Comparison of ENCODE assay signal across 23 cellular contexts in genomic region chr20:62148908-62149314, GRCh38. TPM values are rescaled to one million over a fixed set of nuclear protein-coding genes. Genes with fewer than 3 reads are reported as not detected.
DNase-seq lines count a peak whose midpoint lies in the region; ATAC-seq, FAIRE-seq and TF ChIP-seq lines count a peak whose summit lies in the region.
"Had no signal": no experiment of that assay in that cellular context is flagged by ENCODE, and none has a peak within 500 bp of the region (broad histone marks: within the 10 kb centered on the region; RNA-seq: fewer than 3 reads in every experiment).

No MANE protein-coding gene starts in this region.

- H3K79me1 ChIP-seq in neuronal stem cell (ENCODE audit: low read depth, low read length) = peaks cover 37% of the 10 kb centered on the region

- dilution Hi-C loops in keratinocyte (cut with MboI; ENCODE audit: extremely low pct_ligation_motif_present, low sequenced_read_pairs) = no loop called here

- H3K4me3 ChIP-seq in GM23338 = no peak overlapping the region
- H3K4me3 ChIP-seq in Loucy (ENCODE audit: low read length, poor library complexity, severe bottlenecking) = no peak overlapping the region
- peak overlapping the region in 1 of 3 experiments; percentile 14 for H3K4me3 ChIP-seq in keratinocyte (ENCODE audit: control insufficient read depth in 2 of 3, extremely low read depth in 1 of 3, insufficient read depth in 2 of 3, low read depth in 1 of 3, low read length in 3 of 3)
- no peak overlapping the region for H3K4me3 ChIP-seq in neuronal stem cell (ENCODE audit: low read length in 2 of 2)
- H3K4me3 ChIP-seq: adrenal gland, neural progenitor cell, prostate gland had no signal

- H3K9me3 Mint-ChIP-seq in GM23338 = peaks cover 7% of the 10 kb centered on the region; the same call in 2 of the 3 replicates

- H2AFZ ChIP-seq in GM23338 (no peak overlapping the region), Loucy (ENCODE audit: low read length) (no peak overlapping the region), keratinocyte (ENCODE audit: control insufficient read depth, low read length) (no peak overlapping the region), neuronal stem cell (ENCODE audit: low read length) (no peak overlapping the region)
- H2AFZ ChIP-seq: neural progenitor cell had no signal

- no peak for DNase-seq in GM23338 (ENCODE audit: low spot score)
- no peak for DNase-seq in keratinocyte (ENCODE audit: low read depth, low spot score)
- no peak for DNase-seq in neuronal stem cell (ENCODE audit: low spot score)
- no peak for DNase-seq in NCI-H526 (lab: John Stamatoyannopoulos, UW)
- DNase-seq in activated CD4-positive, alpha-beta T cell treated with anti-CD3 and anti-CD28 coated beads, Interleukin-2, amount 50 U/mL, for 48 hours = no peak
- DNase-seq in stimulated activated CD4-positive, alpha-beta T cell treated with anti-CD3 and anti-CD28 coated beads, Interleukin-1b, Interleukin-23, amount 100 ng/mL, for 48 hours = no peak
- DNase-seq: activated naive CD4-positive, alpha-beta T cell; activated T-cell treated with anti-CD3 and anti-CD28 coated beads, Interleukin-2, amount 50 U/mL, for 24 hours; adrenal gland; CD4-positive, CD25-positive, alpha-beta regulatory T cell; GDM1; NCI-H1436; NCI-H524; RPMI8226; stimulated activated CD4-positive, alpha-beta T cell treated with anti-CD3 and anti-CD28 coated beads, Interleukin-2, amount 100 ng/mL, for 24 hours; T1000 had no signal

- no peak overlapping the region for H3K9ac ChIP-seq in Loucy (ENCODE audit: low read depth, low read length, poor library complexity, severe bottlenecking)
- H3K9ac ChIP-seq in keratinocyte (ENCODE audit: control insufficient read depth, extremely low read depth, insufficient read depth, low read length) = peak overlapping the region; percentile 5
- H3K9ac ChIP-seq in neuronal stem cell (ENCODE audit: low read depth, low read length, poor library complexity) = peak overlapping the region; percentile 68
- H3K9ac ChIP-seq: neural progenitor cell had no signal

- H4K20me1 ChIP-seq in GM23338 (replicated peaks; ENCODE audit: insufficient read depth) (peaks cover 31% of the 10 kb centered on the region), Loucy (ENCODE audit: insufficient read depth, low read length, poor library complexity, severe bottlenecking) (peaks cover 77% of the 10 kb centered on the region), keratinocyte (ENCODE audit: control insufficient read depth, extremely low read depth, insufficient read depth, low read length) (peaks cover 56% of the 10 kb centered on the region)

- peak overlapping the region; percentile 12 for H3K23ac ChIP-seq in neuronal stem cell (ENCODE audit: low read depth, low read length, poor library complexity)

- FAIRE-seq in keratinocyte (lab: Jason Lieb, UNC) = no peak
- FAIRE-seq: GM18507 had no signal

- no peaks in the 10 kb centered on the region for H3K9me3 ChIP-seq in Loucy (ENCODE audit: insufficient read depth, low read depth, low read length)
- H3K9me3 ChIP-seq in keratinocyte (ENCODE audit: control insufficient read depth, low read depth, low read length) = no peaks in the 10 kb centered on the region
- peaks cover 4 to 11% of the 10 kb centered on the region in 2 donors for H3K9me3 ChIP-seq in neuronal stem cell (replicated peaks in 1 of 2; ENCODE audit: control insufficient read depth in 2 of 2, insufficient read depth in 1 of 2, low read depth in 1 of 2, low read length in 2 of 2)
- H3K9me3 ChIP-seq: adrenal gland, prostate gland had no signal

- H4K8ac ChIP-seq in neuronal stem cell (ENCODE audit: low read depth, low read length) = no peak overlapping the region

- no peak for TF ChIP-seq CTCF in GM23338 (conservative IDR thresholded peaks at IDR 0.05; ENCODE audit: low read depth in 2 of 2)
- TF ChIP-seq CTCF in Loucy (conservative IDR thresholded peaks at IDR 0.05; ENCODE audit: low read length) = no peak
- no peak for TF ChIP-seq CTCF in keratinocyte (optimal IDR thresholded peaks at IDR 0.05 in 1 of 3, IDR thresholded peaks at IDR 0.05 in 1 of 3, conservative IDR thresholded peaks at IDR 0.05 in 1 of 3; ENCODE audit: extremely low read depth in 1 of 3, insufficient read depth in 2 of 3, low read length in 3 of 3)

- H2BK120ac ChIP-seq in neuronal stem cell (ENCODE audit: low read depth, low read length) = no peak overlapping the region

- H3K27ac ChIP-seq in GM23338 (ENCODE audit: low read depth) = peak overlapping the region; percentile 3; the same call in 1 of the 2 replicates
- H3K27ac ChIP-seq in keratinocyte (ENCODE audit: control insufficient read depth, insufficient read depth, low read length) = no peak overlapping the region
- no peak overlapping the region for H3K27ac ChIP-seq in neuronal stem cell (replicated peaks; ENCODE audit: low read length)
- H3K27ac ChIP-seq: adrenal gland, neural progenitor cell, prostate gland had no signal

- H3K14ac ChIP-seq in neuronal stem cell (ENCODE audit: low read length) = no peak overlapping the region

- H3K27me3 ChIP-seq in GM23338 (ENCODE audit: insufficient read depth) (no peaks in the 10 kb centered on the region), Loucy (ENCODE audit: insufficient read depth, low read length, poor library complexity, severe bottlenecking) (no peaks in the 10 kb centered on the region), keratinocyte (ENCODE audit: control insufficient read depth, extremely low read depth, insufficient read depth, low read length) (no peaks in the 10 kb centered on the region), neuronal stem cell (ENCODE audit: control insufficient read depth in 3 of 3, insufficient read depth in 3 of 3, low read depth in 1 of 3, low read length in 3 of 3) (no peaks in the 10 kb centered on the region)
- H3K27me3 ChIP-seq: adrenal gland, neural progenitor cell had no signal

- peaks cover 46% of the 10 kb centered on the region for H3K36me3 Mint-ChIP-seq in GM23338 (ENCODE audit: low read depth)

- H3K79me2 ChIP-seq in GM23338 (replicated peaks; ENCODE audit: insufficient read depth) (peaks cover 95% of the 10 kb centered on the region), Loucy (ENCODE audit: insufficient read depth, low read length) (peaks cover 99% of the 10 kb centered on the region), keratinocyte (ENCODE audit: control insufficient read depth, insufficient read depth, low read length) (peaks cover 81% of the 10 kb centered on the region)

- no peak overlapping the region for H3K4ac ChIP-seq in neuronal stem cell (ENCODE audit: low read length)

- H3K4me3 Mint-ChIP-seq in GM23338 = no peak overlapping the region; the same call in 2 of the 3 replicates
- H3K4me3 Mint-ChIP-seq: activated T-cell treated with anti-CD3 and anti-CD28 coated beads, Interleukin-2, amount 50 U/mL, for 24 hours; dendritic cell treated with granulocyte-macrophage colony-stimulating factor and Interleukin-4, amounts not matched to agents 40 ng/mL and 50 ng/mL, for 4 days; neural progenitor cell; stimulated activated effector memory CD8-positive, alpha-beta T cell treated with anti-CD3 and anti-CD28 coated beads, Interleukin-12 subunit alpha, Interleukin-12 subunit beta, amount 100 ng/mL, for 72 hours had no signal

- no peak overlapping the region for H2BK5ac ChIP-seq in neuronal stem cell (ENCODE audit: low read length)

- H3F3A ChIP-seq in GM23338 (replicated peaks; ENCODE audit: low read depth) (peaks cover 7% of the 10 kb centered on the region; the same call in 1 of the 2 replicates), Loucy (ENCODE audit: low read depth) (no peaks in the 10 kb centered on the region)

- peak; percentile 8; the same call in 2 of the 3 replicates for ATAC-seq in GM23338
- ATAC-seq: activated CD4-positive, CD25-positive, alpha-beta regulatory T cell treated with anti-CD3 and anti-CD28 coated beads, Interleukin-2, amount 50 U/mL, for 24 hours; stimulated activated effector memory CD8-positive, alpha-beta T cell treated with anti-CD3 and anti-CD28 coated beads, Interleukin-12 subunit alpha, Interleukin-12 subunit beta, amount 100 ng/mL, for 72 hours had no signal

- H3K9me2 ChIP-seq in GM23338 (ENCODE audit: insufficient read depth) (no peaks in the 10 kb centered on the region), Loucy (replicated peaks; ENCODE audit: low read depth, low read length) (no peaks in the 10 kb centered on the region)

- peaks cover 50% of the 10 kb centered on the region for H3K4me1 Mint-ChIP-seq in GM23338

- H4K91ac ChIP-seq in neuronal stem cell (ENCODE audit: low read depth, low read length, poor library complexity) = no peak overlapping the region

- 0 out of 2 replicates have a peak overlapping the region, but pooled peaks have one; percentile 51 for H3K4me2 ChIP-seq in GM23338
- peak overlapping the region; percentile 4 for H3K4me2 ChIP-seq in Loucy (ENCODE audit: low read depth, low read length, poor library complexity, severe bottlenecking)
- H3K4me2 ChIP-seq in keratinocyte (ENCODE audit: control insufficient read depth, extremely low read depth, insufficient read depth, low read depth, low read length) = peak overlapping the region; percentile 49
- no peak overlapping the region for H3K4me2 ChIP-seq in neuronal stem cell (ENCODE audit: insufficient read depth, low read length, poor library complexity, severe bottlenecking)
- H3K4me2 ChIP-seq: neural progenitor cell had no signal

- no peak overlapping the region for H2BK15ac ChIP-seq in neuronal stem cell (ENCODE audit: low read length)

- peaks cover 22% of the 10 kb centered on the region for H3K9me1 ChIP-seq in keratinocyte (ENCODE audit: control insufficient read depth, extremely low read depth, insufficient read depth, low read length)

- H3K36me3 ChIP-seq in GM23338 (ENCODE audit: insufficient read depth) (no peaks in the 10 kb centered on the region; the same call in 1 of the 2 replicates), Loucy (ENCODE audit: insufficient read depth, low read length) (peaks cover 19% of the 10 kb centered on the region; the same call in 1 of the 2 replicates), keratinocyte (ENCODE audit: control insufficient read depth in 2 of 2, extremely low read depth in 1 of 2, insufficient read depth in 2 of 2, low read length in 2 of 2) (peaks cover 3 to 10% of the 10 kb centered on the region in 2 experiments), neuronal stem cell (replicated peaks in 1 of 2; ENCODE audit: control insufficient read depth in 2 of 2, insufficient read depth in 2 of 2, low read length in 2 of 2) (peaks cover 18 to 60% of the 10 kb centered on the region in 2 donors)
- H3K36me3 ChIP-seq: adrenal gland, neural progenitor cell, prostate gland had no signal

- no CpG with 5 or more reads among the region's 20 CpGs for WGBS in neuronal stem cell (ENCODE audit: extremely low coverage in 2 of 2, insufficient read length in 2 of 2, insufficient replicate concordance in 1 of 2), 2 donors

- H3K4me1 ChIP-seq in GM23338 (ENCODE audit: insufficient read depth) (peaks cover 13% of the 10 kb centered on the region), Loucy (ENCODE audit: insufficient read depth, low read length, poor library complexity, severe bottlenecking) (peaks cover 24% of the 10 kb centered on the region), keratinocyte (ENCODE audit: control insufficient read depth, extremely low read depth, insufficient read depth, low read length) (peaks cover 34% of the 10 kb centered on the region), neuronal stem cell (ENCODE audit: control insufficient read depth in 2 of 2, insufficient read depth in 1 of 2, low read depth in 1 of 2, low read length in 2 of 2) (peaks cover 7 to 10% of the 10 kb centered on the region in 2 donors)

- H3K18ac ChIP-seq in neuronal stem cell (ENCODE audit: low read length) = no peak overlapping the region

- peak overlapping the region; percentile 80 for H3K27ac Mint-ChIP-seq in GM23338
- H3K27ac Mint-ChIP-seq: activated T-cell treated with anti-CD3 and anti-CD28 coated beads, Interleukin-2, amount 50 U/mL, for 24 hours; CD4-positive, CD25-positive, alpha-beta regulatory T cell; dendritic cell treated with granulocyte-macrophage colony-stimulating factor and Interleukin-4, amounts not matched to agents 40 ng/mL and 50 ng/mL, for 4 days; neural progenitor cell; stimulated activated effector memory CD8-positive, alpha-beta T cell treated with anti-CD3 and anti-CD28 coated beads, Interleukin-12 subunit alpha, Interleukin-12 subunit beta, amount 100 ng/mL, for 72 hours had no signal

- H3K27me3 Mint-ChIP-seq in GM23338 (ENCODE audit: insufficient read depth, low read depth, poor library complexity) = peaks cover 23% of the 10 kb centered on the region
- H3K27me3 Mint-ChIP-seq: activated T-cell treated with anti-CD3 and anti-CD28 coated beads, Interleukin-2, amount 50 U/mL, for 24 hours; CD4-positive, CD25-positive, alpha-beta regulatory T cell; dendritic cell treated with granulocyte-macrophage colony-stimulating factor and Interleukin-4, amounts not matched to agents 40 ng/mL and 50 ng/mL, for 4 days had no signal

- H2AK5ac ChIP-seq in neuronal stem cell (ENCODE audit: low read depth, low read length) = peak overlapping the region; percentile 14

- H2BK12ac ChIP-seq in neuronal stem cell (ENCODE audit: low read length) = no peak overlapping the region

RNA-seq across cellular contexts. Expression of gene SS18L1, which starts 5.3 kb away (rescaled TPM):
- 24.6 and 32.6 TPM in 2 replicates for total RNA-seq in GM23338 (2014; rRNA removed; shearing (Covaris generic))
- polyA plus RNA-seq in GM23338 (2016; fragmentation: Nextera tagmentation; extraction: Ambion mirVana) (6.5 and 7.3 TPM in 2 replicates), keratinocyte (5.0 to 13.6 TPM (median 9.4 TPM) in 3 replicates)
- 13.1 TPM for polyA plus RNA-seq in keratinocyte (2011; ENCODE audit: low read depth)
- 4.1 and 4.4 TPM in 2 replicates for polyA plus RNA-seq in keratinocyte (2011; cell fraction: cytosol; rRNA removed)
- 25.0 and 27.0 TPM in 2 replicates for polyA plus RNA-seq in keratinocyte (2011; cell fraction: nucleus; rRNA removed)
- 5.2 and 9.4 TPM in 2 replicates for polyA plus RNA-seq in keratinocyte (2012; ENCODE audit: low replicate concordance)
- 7.2 to 10.8 TPM (median 7.6 TPM) in 3 replicates for polyA minus RNA-seq in keratinocyte
- polyA minus RNA-seq in keratinocyte (2011; cell fraction: cytosol; rRNA and poly(A)+ RNA removed) = 17.6 TPM
- 15.0 and 17.8 TPM in 2 replicates for polyA minus RNA-seq in keratinocyte (2011; cell fraction: nucleus; rRNA and poly(A)+ RNA removed)
- 13.7 TPM for polyA plus RNA-seq in neuronal stem cell (2013, experiment 1 of 2)
- polyA plus RNA-seq in neuronal stem cell (2013, experiment 2 of 2) = 13.4 TPM

RNA-seq across cellular contexts. Expression of gene PSMA7, which starts 5.7 kb away (rescaled TPM):
- 357 and 427 TPM in 2 replicates for total RNA-seq in GM23338 (2014; rRNA removed; shearing (Covaris generic))
- polyA plus RNA-seq in GM23338 (2016; fragmentation: Nextera tagmentation; extraction: Ambion mirVana) = 610 and 628 TPM in 2 replicates
- polyA plus RNA-seq in keratinocyte = 383 to 439 TPM (median 412 TPM) in 3 replicates
- polyA plus RNA-seq in keratinocyte (2011; ENCODE audit: low read depth) = 290 TPM
- 305 and 407 TPM in 2 replicates for polyA plus RNA-seq in keratinocyte (2011; cell fraction: cytosol; rRNA removed)
- polyA plus RNA-seq in keratinocyte (2011; cell fraction: nucleus; rRNA removed) = 217 and 261 TPM in 2 replicates
- 305 and 382 TPM in 2 replicates for polyA plus RNA-seq in keratinocyte (2012; ENCODE audit: low replicate concordance)
- 194 to 304 TPM (median 205 TPM) in 3 replicates for polyA minus RNA-seq in keratinocyte
- polyA minus RNA-seq in keratinocyte (2011; cell fraction: cytosol; rRNA and poly(A)+ RNA removed) = 195 TPM
- 41.3 and 45.3 TPM in 2 replicates for polyA minus RNA-seq in keratinocyte (2011; cell fraction: nucleus; rRNA and poly(A)+ RNA removed)
- 299 TPM for polyA plus RNA-seq in neuronal stem cell (2013, experiment 1 of 2)
- 308 TPM for polyA plus RNA-seq in neuronal stem cell (2013, experiment 2 of 2)

RNA-seq across cellular contexts. Expression of gene LSM14B, which starts 26.6 kb away (rescaled TPM):
- 46.3 and 55.7 TPM in 2 replicates for total RNA-seq in GM23338 (2014; rRNA removed; shearing (Covaris generic))
- polyA plus RNA-seq in GM23338 (2016; fragmentation: Nextera tagmentation; extraction: Ambion mirVana) (9.6 and 12.1 TPM in 2 replicates), keratinocyte (19.9 to 21.7 TPM (median 20.0 TPM) in 3 replicates)
- polyA plus RNA-seq in keratinocyte (2011; ENCODE audit: low read depth) = 17.0 TPM
- 20.6 and 28.3 TPM in 2 replicates for polyA plus RNA-seq in keratinocyte (2011; cell fraction: cytosol; rRNA removed)
- 30.7 and 35.5 TPM in 2 replicates for polyA plus RNA-seq in keratinocyte (2011; cell fraction: nucleus; rRNA removed)
- polyA plus RNA-seq in keratinocyte (2012; ENCODE audit: low replicate concordance) = 22.6 and 25.9 TPM in 2 replicates
- 20.7 to 28.7 TPM (median 21.6 TPM) in 3 replicates for polyA minus RNA-seq in keratinocyte
- 28.8 TPM for polyA minus RNA-seq in keratinocyte (2011; cell fraction: cytosol; rRNA and poly(A)+ RNA removed)
- 9.0 and 16.1 TPM in 2 replicates for polyA minus RNA-seq in keratinocyte (2011; cell fraction: nucleus; rRNA and poly(A)+ RNA removed)
- polyA plus RNA-seq in neuronal stem cell (2013, experiment 1 of 2) = 74.7 TPM
- polyA plus RNA-seq in neuronal stem cell (2013, experiment 2 of 2) = 78.8 TPM

RNA-seq across cellular contexts. Expression of gene MTG2, which starts 33.9 kb away (rescaled TPM):
- 11.3 and 13.6 TPM in 2 replicates for total RNA-seq in GM23338 (2014; rRNA removed; shearing (Covaris generic))
- polyA plus RNA-seq in GM23338 (2016; fragmentation: Nextera tagmentation; extraction: Ambion mirVana) (11.7 and 15.4 TPM in 2 replicates), keratinocyte (24.7 to 31.4 TPM (median 29.5 TPM) in 3 replicates)
- 13.3 TPM for polyA plus RNA-seq in keratinocyte (2011; ENCODE audit: low read depth)
- 15.9 and 24.7 TPM in 2 replicates for polyA plus RNA-seq in keratinocyte (2011; cell fraction: cytosol; rRNA removed)
- polyA plus RNA-seq in keratinocyte (2011; cell fraction: nucleus; rRNA removed) = 56.1 and 56.4 TPM in 2 replicates
- polyA plus RNA-seq in keratinocyte (2012; ENCODE audit: low replicate concordance) = 24.9 and 32.2 TPM in 2 replicates
- 12.2 to 20.5 TPM (median 19.8 TPM) in 3 replicates for polyA minus RNA-seq in keratinocyte
- polyA minus RNA-seq in keratinocyte (2011; cell fraction: cytosol; rRNA and poly(A)+ RNA removed) = 19.2 TPM
- polyA minus RNA-seq in keratinocyte (2011; cell fraction: nucleus; rRNA and poly(A)+ RNA removed) = 19.1 and 27.1 TPM in 2 replicates
- 24.2 TPM for polyA plus RNA-seq in neuronal stem cell (2013, experiment 1 of 2)
- polyA plus RNA-seq in neuronal stem cell (2013, experiment 2 of 2) = 25.1 TPM
